In the genomic region with DNA sequence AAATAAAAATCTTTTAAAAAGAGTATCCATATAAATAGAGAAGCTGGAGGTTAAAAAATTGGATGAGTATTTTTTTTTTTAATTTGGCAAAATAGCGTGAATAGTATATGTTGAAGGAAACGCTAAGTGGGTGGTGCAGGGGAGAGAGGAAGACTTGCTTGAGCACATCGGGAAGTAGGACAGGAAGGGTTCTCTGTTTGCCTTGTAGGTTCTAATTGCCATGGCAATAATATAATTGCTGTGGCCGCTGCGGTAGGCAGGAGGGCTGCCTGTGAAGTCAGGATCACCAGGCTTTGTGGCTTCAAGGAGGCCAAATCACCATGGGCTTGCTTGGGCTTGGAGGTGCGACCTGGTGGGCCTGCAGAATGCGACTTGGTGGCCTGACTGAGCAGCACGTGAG, we compare ENCODE assay signal across 15 cellular contexts. TPM values are rescaled to one million over a fixed set of nuclear protein-coding genes. Genes with fewer than 3 reads are reported as not detected.
DNase-seq lines count a peak whose midpoint lies in the region; ATAC-seq and TF ChIP-seq lines count a peak whose summit lies in the region.
"Had no signal": no experiment of that assay in that cellular context is flagged by ENCODE, and none has a peak within 500 bp of the region (broad histone marks: within the 10 kb centered on the region; RNA-seq: fewer than 3 reads in every experiment).

No MANE protein-coding gene starts in this region.

- intact Hi-C loops in body of pancreas (cut with DNase I) = no loop called here

- TF ChIP-seq CTCF in body of pancreas (IDR thresholded peaks at IDR 0.05) = no peak

- no peak for TF ChIP-seq POLR2A in body of pancreas (IDR thresholded peaks at IDR 0.05)

- H3K4me3 Mint-ChIP-seq in activated naive CD4-positive, alpha-beta T cell treated with anti-CD3 and anti-CD28 coated beads, Interleukin-2, amount 50 U/mL, for 24 hours = peak overlapping the region; percentile 11
- H3K4me3 Mint-ChIP-seq in activated naive CD8-positive, alpha-beta T cell treated with anti-CD3 and anti-CD28 coated beads, Interleukin-2, amount 50 U/mL, for 24 hours = peak overlapping the region; percentile 51
- peak overlapping the region; percentile 19 for H3K4me3 Mint-ChIP-seq in memory B cell
- no peak overlapping the region for H3K4me3 Mint-ChIP-seq in stimulated activated memory B cell treated with anti-CD40 and anti-IgM and Interleukin-4, amounts not matched to agents 10 μg/mL and 1 μg/mL and 100 μg/mL, for 72 hours
- H3K4me3 Mint-ChIP-seq: HFFc6 had no signal

- no peak overlapping the region for H3K4me3 ChIP-seq in body of pancreas

- H3K9me3 Mint-ChIP-seq in activated naive CD4-positive, alpha-beta T cell treated with anti-CD3 and anti-CD28 coated beads, Interleukin-2, amount 50 U/mL, for 24 hours = no peaks in the 10 kb centered on the region
- H3K9me3 Mint-ChIP-seq in activated naive CD8-positive, alpha-beta T cell treated with anti-CD3 and anti-CD28 coated beads, Interleukin-2, amount 50 U/mL, for 24 hours = peaks cover 4% of the 10 kb centered on the region
- H3K9me3 Mint-ChIP-seq in memory B cell = peaks cover 2% of the 10 kb centered on the region
- no peaks in the 10 kb centered on the region for H3K9me3 Mint-ChIP-seq in stimulated activated memory B cell treated with anti-CD40 and anti-IgM and Interleukin-4, amounts not matched to agents 10 μg/mL and 1 μg/mL and 100 μg/mL, for 72 hours

- H3K27me3 Mint-ChIP-seq in activated naive CD4-positive, alpha-beta T cell treated with anti-CD3 and anti-CD28 coated beads, Interleukin-2, amount 50 U/mL, for 24 hours = no peaks in the 10 kb centered on the region
- H3K27me3 Mint-ChIP-seq in activated naive CD8-positive, alpha-beta T cell treated with anti-CD3 and anti-CD28 coated beads, Interleukin-2, amount 50 U/mL, for 24 hours = no peaks in the 10 kb centered on the region
- H3K27me3 Mint-ChIP-seq in memory B cell = no peaks in the 10 kb centered on the region
- no peaks in the 10 kb centered on the region for H3K27me3 Mint-ChIP-seq in stimulated activated memory B cell treated with anti-CD40 and anti-IgM and Interleukin-4, amounts not matched to agents 10 μg/mL and 1 μg/mL and 100 μg/mL, for 72 hours

- peaks cover 26% of the 10 kb centered on the region for H3K36me3 Mint-ChIP-seq in activated naive CD4-positive, alpha-beta T cell treated with anti-CD3 and anti-CD28 coated beads, Interleukin-2, amount 50 U/mL, for 24 hours
- peaks cover 53% of the 10 kb centered on the region for H3K36me3 Mint-ChIP-seq in activated naive CD8-positive, alpha-beta T cell treated with anti-CD3 and anti-CD28 coated beads, Interleukin-2, amount 50 U/mL, for 24 hours (ENCODE audit: low read depth)
- peaks cover 33% of the 10 kb centered on the region for H3K36me3 Mint-ChIP-seq in memory B cell
- H3K36me3 Mint-ChIP-seq in stimulated activated memory B cell treated with anti-CD40 and anti-IgM and Interleukin-4, amounts not matched to agents 10 μg/mL and 1 μg/mL and 100 μg/mL, for 72 hours = peaks cover 60% of the 10 kb centered on the region

- H3K27me3 ChIP-seq in body of pancreas = no peaks in the 10 kb centered on the region

- no peaks in the 10 kb centered on the region for H3K36me3 ChIP-seq in body of pancreas (replicated peaks in 1 of 2; ENCODE audit: insufficient read depth in 1 of 2, low read depth in 2 of 2)

- peaks cover 15% of the 10 kb centered on the region for H3K4me1 ChIP-seq in body of pancreas

- H3K4me1 Mint-ChIP-seq in activated naive CD4-positive, alpha-beta T cell treated with anti-CD3 and anti-CD28 coated beads, Interleukin-2, amount 50 U/mL, for 24 hours = peaks cover 58% of the 10 kb centered on the region
- H3K4me1 Mint-ChIP-seq in activated naive CD8-positive, alpha-beta T cell treated with anti-CD3 and anti-CD28 coated beads, Interleukin-2, amount 50 U/mL, for 24 hours = peaks cover 62% of the 10 kb centered on the region
- H3K4me1 Mint-ChIP-seq in memory B cell = peaks cover 16% of the 10 kb centered on the region
- peaks cover 41% of the 10 kb centered on the region for H3K4me1 Mint-ChIP-seq in stimulated activated memory B cell treated with anti-CD40 and anti-IgM and Interleukin-4, amounts not matched to agents 10 μg/mL and 1 μg/mL and 100 μg/mL, for 72 hours

- DNase-seq in activated naive CD4-positive, alpha-beta T cell treated with anti-CD3 and anti-CD28 coated beads, Interleukin-2, amount 50 U/mL, for 16 hours = no peak
- DNase-seq in activated naive CD8-positive, alpha-beta T cell treated with anti-CD3 and anti-CD28 coated beads, Interleukin-2, amount 50 U/mL, for 24 hours = no peak
- DNase-seq in memory B cell (ENCODE audit: low spot score in 2 of 2) = no peak
- no peak for DNase-seq in body of pancreas
- DNase-seq: HFFc6, MM.1S, NCI-H1105, NCI-H1694 treated with DMSO at 0.1 percent for 48 hours, NCI-H345, NCI-H526 treated with DMSO at 0.1 percent for 48 hours had no signal

- no peaks in the 10 kb centered on the region for H3K9me3 ChIP-seq in body of pancreas

- no peak for ATAC-seq in activated naive CD8-positive, alpha-beta T cell treated with anti-CD3 and anti-CD28 coated beads, Interleukin-2, amount 50 U/mL, for 24 hours
- ATAC-seq in memory B cell (ENCODE audit: low read depth) = no peak
- ATAC-seq in stimulated activated memory B cell treated with anti-CD40 and anti-IgM and Interleukin-4, amounts not matched to agents 10 μg/mL and 1 μg/mL and 100 μg/mL, for 72 hours = no peak
- no peak for ATAC-seq in body of pancreas
- ATAC-seq in HG03432 (IDR thresholded peaks at IDR 0.05; ENCODE audit: unreplicated experiment) = no peak
- no peak for ATAC-seq in GM21737 (IDR thresholded peaks at IDR 0.05; ENCODE audit: unreplicated experiment)

- H3K27ac Mint-ChIP-seq in activated naive CD4-positive, alpha-beta T cell treated with anti-CD3 and anti-CD28 coated beads, Interleukin-2, amount 50 U/mL, for 24 hours = no peak overlapping the region
- H3K27ac Mint-ChIP-seq in activated naive CD8-positive, alpha-beta T cell treated with anti-CD3 and anti-CD28 coated beads, Interleukin-2, amount 50 U/mL, for 24 hours = peak overlapping the region; percentile 2
- H3K27ac Mint-ChIP-seq in memory B cell = no peak overlapping the region
- peak overlapping the region; percentile 20 for H3K27ac Mint-ChIP-seq in stimulated activated memory B cell treated with anti-CD40 and anti-IgM and Interleukin-4, amounts not matched to agents 10 μg/mL and 1 μg/mL and 100 μg/mL, for 72 hours
- H3K27ac Mint-ChIP-seq: HFFc6 had no signal

- no peak overlapping the region for H3K27ac ChIP-seq in body of pancreas
- H3K27ac ChIP-seq: RWPE1 had no signal

- WGBS in body of pancreas, 2 donors = 91 to 95% methylated on average over 8 of the region's 8 CpGs

RNA-seq across cellular contexts. Expression of a gene that starts 35.1 kb away (rescaled TPM):
- total RNA-seq in body of pancreas = 10 to 100 TPM; 50.8 TPM

Comparison
In these comparisons a context has a peak if more than half of its experiments do, and no peak if none do; other contexts are left out.
1. H3K27ac Mint-ChIP-seq: peak in activated naive CD8-positive, alpha-beta T cell treated with anti-CD3 and anti-CD28 coated beads, Interleukin-2, amount 50 U/mL, for 24 hours (single experiment) and stimulated activated memory B cell treated with anti-CD40 and anti-IgM and Interleukin-4, amounts not matched to agents 10 μg/mL and 1 μg/mL and 100 μg/mL, for 72 hours (single experiment); none in activated naive CD4-positive, alpha-beta T cell treated with anti-CD3 and anti-CD28 coated beads, Interleukin-2, amount 50 U/mL, for 24 hours (single experiment) and memory B cell (single experiment).